8 cellular contexts compared by ENCODE assay signal in genomic region chr2:231056453-231057416, GRCh38. TPM values are rescaled to one million over a fixed set of nuclear protein-coding genes. Genes with fewer than 3 reads are reported as not detected.
A peak's percentile ranks its signal among the peaks of the same experiment; 100 is the strongest.
DNase-seq lines count a peak whose midpoint lies in the region; TF ChIP-seq lines count a peak whose summit lies in the region.

TSS of gene PSMD1 (plus strand) at chr2:231056867. CDS start at chr2:231057026, 159 bp downstream.

- peaks cover 13% of the 10 kb centered on the region for H3K4me1 ChIP-seq in HAP-1
- peaks cover 35% of the 10 kb centered on the region for H3K4me1 ChIP-seq in stomach smooth muscle (ENCODE audit: control insufficient read depth, insufficient read depth, low read length)

- in situ Hi-C loops in HAP-1 (cut with MboI; ENCODE audit: low sequenced_read_pairs): no loop called here

- H3K9me3 ChIP-seq in HAP-1: no peaks in the 10 kb centered on the region
- H3K9me3 ChIP-seq in MG63: no peaks in the 10 kb centered on the region
- no peaks in the 10 kb centered on the region for H3K9me3 ChIP-seq in stomach smooth muscle (ENCODE audit: control insufficient read depth in 2 of 2, low read length in 2 of 2)

- peaks cover 13% of the 10 kb centered on the region for H3K36me3 ChIP-seq in HAP-1 (replicated peaks)
- peaks cover 41% of the 10 kb centered on the region for H3K36me3 ChIP-seq in MG63
- no peaks in the 10 kb centered on the region for H3K36me3 ChIP-seq in stomach smooth muscle (ENCODE audit: control insufficient read depth in 2 of 2, insufficient read depth in 2 of 2, low read length in 2 of 2)

- H3K9ac ChIP-seq in stomach smooth muscle (ENCODE audit: low read length in 2 of 2): peak within 1 kb of the TSS; percentile 94 to 98

- H3K27ac Mint-ChIP-seq in neural crest cell (ENCODE audit: unreplicated experiment): peak within 1 kb of the TSS; percentile 100

- peak within 1 kb of the TSS; percentile 80 for H3K27ac ChIP-seq in stomach smooth muscle (ENCODE audit: low read length)

- no peaks in the 10 kb centered on the region for H3K27me3 ChIP-seq in HAP-1 (ENCODE audit: low read depth)
- H3K27me3 ChIP-seq in MG63: no peaks in the 10 kb centered on the region
- H3K27me3 ChIP-seq in stomach smooth muscle (ENCODE audit: control insufficient read depth in 1 of 2, insufficient read depth in 2 of 2, low read length in 2 of 2): no peaks in the 10 kb centered on the region

- H3K36me3 Mint-ChIP-seq in neural crest cell (ENCODE audit: low read depth): no peaks in the 10 kb centered on the region

- peaks cover 17% of the 10 kb centered on the region for H3K27me3 Mint-ChIP-seq in neural crest cell (ENCODE audit: low read depth)

- H3K4me1 Mint-ChIP-seq in neural crest cell: peaks cover 47% of the 10 kb centered on the region

- TF ChIP-seq CTCF in fibroblast of villous mesenchyme (IDR thresholded peaks at IDR 0.05; ENCODE audit: insufficient read depth, low read depth, low read length) (peak; percentile 97), neural crest cell (conservative IDR thresholded peaks at IDR 0.05) (peak; percentile 92)

- H3K4me3 ChIP-seq in HAP-1: peak within 1 kb of the TSS; percentile 94
- peak within 1 kb of the TSS; percentile 99 for H3K4me3 ChIP-seq in MG63
- peak within 1 kb of the TSS; percentile 70 for H3K4me3 ChIP-seq in fibroblast of villous mesenchyme (ENCODE audit: low read depth, low read length)
- peak within 1 kb of the TSS; percentile 87 to 99 for H3K4me3 ChIP-seq in stomach smooth muscle (ENCODE audit: low read length in 2 of 2)

- peak; percentile 66 for DNase-seq in GF-D8 (lab: John Stamatoyannopoulos, UW)
- DNase-seq in HAP-1 (ENCODE audit: low spot score in 2 of 2): peak; percentile 90 to 95
- DNase-seq in MG63: peak; percentile 90
- DNase-seq in SIG-M5 treated with dmso at 0.1 percent for 504 hours (lab: John Stamatoyannopoulos, UW; ENCODE audit: unreplicated experiment): peak; percentile 90
- peak; percentile 93 for DNase-seq in activated gamma-delta T cell treated with Interleukin-2 at 50 U/mL for 16 hours
- peak; percentile 95 for DNase-seq in fibroblast of villous mesenchyme (ENCODE audit: low read depth)
- peak; percentile 96 for DNase-seq in neural crest cell (ENCODE audit: low read depth, low spot score)

- peak within 1 kb of the TSS; percentile 98 for H3K4me3 Mint-ChIP-seq in neural crest cell

- H3K9me3 Mint-ChIP-seq in neural crest cell: no peaks in the 10 kb centered on the region

RNA-seq across cellular contexts. Expression of gene PSMD1, which starts in this region (rescaled TPM):
- 54.6 and 95.6 TPM in 2 replicates for total RNA-seq in MG63 (2014; rRNA removed; shearing (Covaris generic); ENCODE audit: low replicate concordance)
- 116 and 153 TPM in 2 replicates for total RNA-seq in fibroblast of villous mesenchyme
- 128 and 146 TPM in 2 replicates for total RNA-seq in neural crest cell

Comparison
In these comparisons a context has a peak if more than half of its experiments do, and no peak if none do; other contexts are left out.
1. Peak in every context shown above with its lines: DNase-seq, H3K4me3 ChIP-seq and H3K27ac ChIP-seq.